28 cellular contexts compared by ENCODE assay signal in genomic region chr18:60200558-60200957, GRCh38.
"Had no signal": no experiment of that assay in that cellular context is flagged by ENCODE, and none has a peak within 500 bp of the region (broad histone marks: within the 10 kb centered on the region; RNA-seq: fewer than 3 reads in every experiment).

No MANE protein-coding gene starts in this region.

- H3K27ac ChIP-seq: esophagus muscularis mucosa, foreskin keratinocyte, gastrocnemius medialis, heart left ventricle, WERI-Rb-1 had no signal

- H3K27me3 ChIP-seq: esophagus muscularis mucosa, gastrocnemius medialis had no signal

- H3K4me1 ChIP-seq: foreskin keratinocyte, gastrocnemius medialis, heart left ventricle had no signal

- DNase-seq: activated B cell treated with CpG ODN at 0.5 μM for 24 hours; activated CD4-positive, alpha-beta T cell treated with anti-CD3 and anti-CD28 coated beads for 48 hours; activated CD4-positive, alpha-beta T cell treated with anti-CD3 and anti-CD28 coated beads, Interleukin-2, amount 50 U/mL, for 1 hour; activated CD4-positive, alpha-beta T cell treated with anti-CD3 and anti-CD28 coated beads, Interleukin-2, amount 50 U/mL, for 48 hours; activated CD8-positive, alpha-beta memory T cell treated with anti-CD3 and anti-CD28 coated beads for 24 hours; activated CD8-positive, alpha-beta T cell treated with anti-CD3 and anti-CD28 coated beads for 36 hours; activated effector memory CD4-positive, alpha-beta T cell treated with Interleukin-2 at 50 U/mL for 16 hours; activated gamma-delta T cell treated with Interleukin-2 at 50 U/mL for 16 hours; activated naive CD4-positive, alpha-beta T cell treated with anti-CD3 and anti-CD28 coated beads, Interleukin-2, amount 50 U/mL, for 16 hours; activated naive CD4-positive, alpha-beta T cell treated with Interleukin-2 at 50 U/mL for 16 hours; activated T-cell treated with anti-CD3 and anti-CD28 coated beads, Interleukin-2, amount 50 U/mL, for 4 hours; amniotic stem cell; anterior cingulate cortex; caudate nucleus; cortex of kidney; dermis blood vessel endothelial cell; effector CD4-positive, alpha-beta T cell; effector memory CD8-positive, alpha-beta T cell; erythroblast; foreskin keratinocyte; gastrocnemius medialis; glutamatergic neuron; heart left ventricle; T1000; WERI-Rb-1 had no signal

- ATAC-seq: activated CD4-positive, CD25-positive, alpha-beta regulatory T cell treated with anti-CD3 and anti-CD28 coated beads, Interleukin-2, amount 50 U/mL, for 24 hours; activated CD8-positive, alpha-beta T cell treated with anti-CD3 and anti-CD28 coated beads for 36 hours; activated T-cell treated with anti-CD3 and anti-CD28 coated beads, Interleukin-2, amount 50 U/mL, for 4 hours; activated T-helper 17 cell treated with anti-CD3 and anti-CD28 coated beads, Interleukin-2, amount 50 U/mL, for 72 hours; effector memory CD8-positive, alpha-beta T cell; foreskin keratinocyte; gastrocnemius medialis; heart left ventricle had no signal

- H3K36me3 ChIP-seq: esophagus muscularis mucosa, gastrocnemius medialis, heart left ventricle, WERI-Rb-1 had no signal

- H3K4me3 ChIP-seq: esophagus muscularis mucosa, gastrocnemius medialis, heart left ventricle had no signal

- H3K9me3 ChIP-seq: esophagus muscularis mucosa, gastrocnemius medialis, heart left ventricle had no signal
